Comparison of ENCODE assay signal across 26 cellular contexts in genomic region chr7:50662996-50663395, GRCh38.
DNase-seq lines count a peak whose midpoint lies in the region; ATAC-seq, FAIRE-seq and TF ChIP-seq lines count a peak whose summit lies in the region.
"Had no signal": no experiment of that assay in that cellular context is flagged by ENCODE, and none has a peak within 500 bp of the region (broad histone marks: within the 10 kb centered on the region; RNA-seq: fewer than 3 reads in every experiment).

No MANE protein-coding gene starts in this region.

- DNase-seq in breast epithelium (ENCODE audit: low spot score in 2 of 2) (no peak), mammary epithelial cell (no peak), RWPE1 (ENCODE audit: low spot score) (no peak), immature natural killer cell (no peak), GM12892 (ENCODE audit: insufficient read length) (no peak), NCI-H526 treated with DMSO at 0.1 percent for 48 hours (lab: John Stamatoyannopoulos, UW) (no peak)
- DNase-seq in stimulated activated naive B cell treated with anti-CD40 and anti-IgM and Interleukin-4, amounts not matched to agents 10 μg/mL and 1 μg/mL and 100 μg/mL, for 72 hours: no peak
- DNase-seq: Caco-2; cerebellar nuclear complex; effector CD8-positive, alpha-beta T cell; EL; esophagus squamous epithelium; left cardiac atrium; NCI-H2029 treated with DMSO at 0.1 percent for 48 hours; NCI-H446 treated with DMSO at 0.1 percent for 48 hours; nephron progenitor cell; NK-92 treated with Interleukin-12 subunit alpha and Interleukin-12 subunit beta, amount 100 ng/mL, for 24 hours; stimulated activated CD4-positive, alpha-beta T cell treated with anti-CD3 and anti-CD28 coated beads, Interleukin-2, amount 100 ng/mL, for 48 hours; stimulated activated naive CD8-positive, alpha-beta T cell treated with anti-CD3 and anti-CD28 coated beads, Interleukin-15, amount 100 ng/mL, for 72 hours; upper lobe of right lung had no signal

- peak overlapping the region in 4 of 5 donors; percentile 22 to 94 (median 85) for H3K4me3 Mint-ChIP-seq in immature natural killer cell
- no peak overlapping the region for H3K4me3 Mint-ChIP-seq in stimulated activated naive B cell treated with anti-CD40 and anti-IgM and Interleukin-4, amounts not matched to agents 10 μg/mL and 1 μg/mL and 100 μg/mL, for 72 hours
- H3K4me3 Mint-ChIP-seq: nephron progenitor cell; stimulated activated naive CD8-positive, alpha-beta T cell treated with anti-CD3 and anti-CD28 coated beads, Interleukin-15, amount 100 ng/mL, for 72 hours had no signal

- H3K27me3 ChIP-seq in breast epithelium: no peaks in the 10 kb centered on the region
- H3K27me3 ChIP-seq in mammary epithelial cell (ENCODE audit: insufficient read depth, low read length): peaks cover 2% of the 10 kb centered on the region
- H3K27me3 ChIP-seq: esophagus squamous epithelium, upper lobe of right lung had no signal

- WGBS in mammary epithelial cell (ENCODE audit: low coverage, missing lambda C conversion rate): 100% methylated on average over 2 of the region's 2 CpGs

- H3K27ac ChIP-seq in breast epithelium (peak overlapping the region; percentile 27 to 67), mammary epithelial cell (ENCODE audit: insufficient read depth, low read depth, low read length) (no peak overlapping the region), RWPE1 (peak overlapping the region; percentile 82)
- H3K27ac ChIP-seq: esophagus squamous epithelium, KMS-11 had no signal

- no peaks in the 10 kb centered on the region for H3K9me3 Mint-ChIP-seq in immature natural killer cell
- H3K9me3 Mint-ChIP-seq in stimulated activated naive B cell treated with anti-CD40 and anti-IgM and Interleukin-4, amounts not matched to agents 10 μg/mL and 1 μg/mL and 100 μg/mL, for 72 hours: peaks cover 0 to 2% of the 10 kb centered on the region in 2 donors
- H3K9me3 Mint-ChIP-seq: nephron progenitor cell; stimulated activated naive CD8-positive, alpha-beta T cell treated with anti-CD3 and anti-CD28 coated beads, Interleukin-15, amount 100 ng/mL, for 72 hours had no signal

- H3K4me2 ChIP-seq in mammary epithelial cell (ENCODE audit: insufficient read depth, low read depth, low read length): no peak overlapping the region
- H3K4me2 ChIP-seq: KMS-11 had no signal

- FAIRE-seq in GM12892 (lab: Jason Lieb, UNC): no peak
- FAIRE-seq: H54, small intestine had no signal

- in situ Hi-C loops in mammary epithelial cell (cut with MboI; ENCODE audit: low sequenced_read_pairs in 2 of 2): no loop called here

- POLR2A ChIA-PET in RWPE1 (lab: Yijun Ruan, JAX; ENCODE audit: low non-redundant PET): no interaction called here

- no peak for ATAC-seq in stimulated activated naive B cell treated with anti-CD40 and anti-IgM and Interleukin-4, amounts not matched to agents 10 μg/mL and 1 μg/mL and 100 μg/mL, for 72 hours (replicated peaks)
- ATAC-seq in HG02852 (IDR thresholded peaks at IDR 0.05; ENCODE audit: unreplicated experiment): no peak
- ATAC-seq: left cardiac atrium, Panc1 had no signal

- BruUV-seq in mammary epithelial cell (replicated peaks; lab: Mats Ljungman, UMichigan): no TSS peak

- H3K27me3 Mint-ChIP-seq in immature natural killer cell (ENCODE audit: low read depth in 3 of 3): peaks cover 5 to 9% (median 8%) of the 10 kb centered on the region in 3 donors
- H3K27me3 Mint-ChIP-seq in stimulated activated naive B cell treated with anti-CD40 and anti-IgM and Interleukin-4, amounts not matched to agents 10 μg/mL and 1 μg/mL and 100 μg/mL, for 72 hours: peaks cover 5 to 12% of the 10 kb centered on the region in 2 donors
- H3K27me3 Mint-ChIP-seq: progenitor cell of endocrine pancreas; stimulated activated naive CD8-positive, alpha-beta T cell treated with anti-CD3 and anti-CD28 coated beads, Interleukin-15, amount 100 ng/mL, for 72 hours had no signal

- no peak overlapping the region for H3K9ac ChIP-seq in mammary epithelial cell (ENCODE audit: insufficient read depth, low read length)
- H3K9ac ChIP-seq: KMS-11 had no signal

- peaks cover 4 to 16% of the 10 kb centered on the region in 2 donors for H3K4me1 ChIP-seq in breast epithelium
- peaks cover 39% of the 10 kb centered on the region for H3K4me1 ChIP-seq in mammary epithelial cell (ENCODE audit: insufficient read depth, low read length)
- H3K4me1 ChIP-seq: Caco-2 had no signal

- no peaks in the 10 kb centered on the region for H3K36me3 Mint-ChIP-seq in immature natural killer cell
- H3K36me3 Mint-ChIP-seq in stimulated activated naive B cell treated with anti-CD40 and anti-IgM and Interleukin-4, amounts not matched to agents 10 μg/mL and 1 μg/mL and 100 μg/mL, for 72 hours: peaks cover 0 to 3% of the 10 kb centered on the region in 2 donors

- H3K4me3 ChIP-seq in breast epithelium: no peak overlapping the region
- no peak overlapping the region for H3K4me3 ChIP-seq in mammary epithelial cell (replicated peaks in 1 of 3; ENCODE audit: insufficient read depth in 1 of 3, low read depth in 2 of 3, low read length in 3 of 3)
- H3K4me3 ChIP-seq: esophagus squamous epithelium, upper lobe of right lung had no signal

- CTCF ChIA-PET in mammary epithelial cell (lab: Charles Lee; ENCODE audit: low non-redundant PET): no interaction called here
- CTCF ChIA-PET in RWPE1 (lab: Yijun Ruan, JAX): interaction anchor here (0.6 kb wide), 1 partner anchor 214 kb away, joined by 3 read pairs; no protein-coding TSS in a partner anchor

- TF ChIP-seq CTCF in breast epithelium (IDR thresholded peaks at IDR 0.05) (no peak), mammary epithelial cell (conservative IDR thresholded peaks at IDR 0.05 in 1 of 2, IDR thresholded peaks at IDR 0.05 in 1 of 2; ENCODE audit: extremely low read depth in 1 of 2, insufficient read depth in 1 of 2, low read depth in 1 of 2, low read length in 2 of 2) (no peak), RWPE1 (conservative IDR thresholded peaks at IDR 0.05; ENCODE audit: low read depth) (no peak)

- dilution Hi-C loops in mammary epithelial cell (cut with HindIII; ENCODE audit: low sequenced_read_pairs): no loop called here

- H3K9me3 ChIP-seq in breast epithelium (no peaks in the 10 kb centered on the region), mammary epithelial cell (replicated peaks; ENCODE audit: insufficient read depth, low read length) (no peaks in the 10 kb centered on the region)
- H3K9me3 ChIP-seq: Caco-2, esophagus squamous epithelium, upper lobe of right lung had no signal

- intact Hi-C loops in breast epithelium (cut with DNase I; ENCODE audit: low total_unique reads) (no loop called here), mammary epithelial cell (cut with micrococcal nuclease) (no loop called here)

- H3K79me2 ChIP-seq in mammary epithelial cell (ENCODE audit: insufficient read depth, low read length): no peaks in the 10 kb centered on the region

- H2AFZ ChIP-seq in mammary epithelial cell (ENCODE audit: low read depth, low read length): no peak overlapping the region

- H3K27ac Mint-ChIP-seq in immature natural killer cell: peak overlapping the region; percentile 37 to 84 (median 76)
- H3K27ac Mint-ChIP-seq in stimulated activated naive B cell treated with anti-CD40 and anti-IgM and Interleukin-4, amounts not matched to agents 10 μg/mL and 1 μg/mL and 100 μg/mL, for 72 hours: peak overlapping the region; percentile 47
- H3K27ac Mint-ChIP-seq: nephron progenitor cell, progenitor cell of endocrine pancreas had no signal

- H4K20me1 ChIP-seq in mammary epithelial cell (ENCODE audit: insufficient read depth, low read length): no peaks in the 10 kb centered on the region

- H3K36me3 ChIP-seq in breast epithelium: no peaks in the 10 kb centered on the region
- H3K36me3 ChIP-seq in mammary epithelial cell (ENCODE audit: insufficient read depth, low read length): no peaks in the 10 kb centered on the region
- H3K36me3 ChIP-seq: upper lobe of right lung had no signal

- H3K4me1 Mint-ChIP-seq in immature natural killer cell: peaks cover 49 to 50% of the 10 kb centered on the region in 2 donors
- H3K4me1 Mint-ChIP-seq in stimulated activated naive B cell treated with anti-CD40 and anti-IgM and Interleukin-4, amounts not matched to agents 10 μg/mL and 1 μg/mL and 100 μg/mL, for 72 hours: peaks cover 40 to 43% of the 10 kb centered on the region in 2 donors

- TF ChIP-seq POLR2A in breast epithelium (IDR thresholded peaks at IDR 0.05): no peak
- TF ChIP-seq POLR2A in GM12892 (IDR thresholded peaks at IDR 0.05; ENCODE audit: low read depth, low read length): no peak

Comparison
In these comparisons a context has a peak if more than half of its experiments do, and no peak if none do; other contexts are left out.
1. H3K4me3 Mint-ChIP-seq: peak in immature natural killer cell (4 of 5); none in stimulated activated naive B cell treated with anti-CD40 and anti-IgM and Interleukin-4, amounts not matched to agents 10 μg/mL and 1 μg/mL and 100 μg/mL, for 72 hours (0 of 2).